In the genomic region with DNA sequence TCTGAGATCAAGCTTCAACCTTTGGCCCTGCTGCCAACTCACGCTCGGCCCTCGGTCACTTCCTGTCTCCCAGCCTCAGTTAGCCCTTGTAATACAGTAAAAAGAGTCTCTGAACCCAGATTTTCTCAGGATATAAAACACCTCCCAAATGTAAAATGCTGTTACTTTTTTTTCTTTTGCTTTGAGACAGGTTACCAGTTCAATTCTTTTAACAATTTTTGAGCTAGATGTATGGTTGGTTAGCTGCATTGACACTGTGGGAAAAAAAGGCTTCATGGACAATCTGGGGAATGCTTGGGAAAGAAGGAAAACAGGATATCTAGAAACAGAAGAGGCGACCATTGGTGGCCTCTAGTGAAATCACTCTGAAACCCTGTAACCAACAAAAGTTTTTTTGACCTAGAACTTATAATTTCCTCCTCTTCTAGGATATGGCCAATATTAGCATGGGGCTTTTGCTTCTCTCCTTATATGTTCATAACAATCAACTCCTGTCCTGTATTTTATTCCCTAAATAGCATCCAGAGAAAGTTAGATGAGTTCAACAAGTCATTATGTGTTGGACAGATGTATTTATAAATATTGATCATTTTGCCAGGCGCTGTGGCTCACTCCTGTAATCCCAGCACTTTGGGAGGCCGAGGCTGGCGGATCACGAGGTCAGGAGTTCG, we compare ENCODE assay signal across 1 cellular context.
TF ChIP-seq lines count a peak whose summit lies in the region.

No MANE protein-coding gene starts in this region.

TF ChIP-seq in K562, 482 proteins besides CTCF, POLR2A, EP300 and RAD21 (continued from another document and continues in another):
- TF ChIP-seq ZBTB49 (CRISPR knock-in tag; IDR thresholded peaks at IDR 0.05; ENCODE audit: borderline replicate concordance) (no peak), CLOCK (CRISPR knock-in tag; IDR thresholded peaks at IDR 0.05; ENCODE audit: borderline replicate concordance) (no peak), ZBTB1 (CRISPR knock-in tag; IDR thresholded peaks at IDR 0.05; ENCODE audit: borderline replicate concordance, low read depth) (no peak), TSHZ1 (CRISPR knock-in tag; IDR thresholded peaks at IDR 0.05) (no peak), RBM22 (IDR thresholded peaks at IDR 0.05; ENCODE audit: low read depth, low read length, poor library complexity, severe bottlenecking) (no peak), ETV1 (tag; conservative IDR thresholded peaks at IDR 0.05; ENCODE audit: low read depth) (peak; percentile 64), TSC22D4 (tag; IDR thresholded peaks at IDR 0.05) (no peak), CREBBP (IDR thresholded peaks at IDR 0.05; ENCODE audit: low read depth, low read length) (no peak), KAT2B (IDR thresholded peaks at IDR 0.05; ENCODE audit: low read depth, low read length) (no peak), ZNF232 (CRISPR knock-in tag; IDR thresholded peaks at IDR 0.05) (no peak), ZBTB26 (CRISPR knock-in tag; IDR thresholded peaks at IDR 0.05) (0 out of 2 replicates have a peak, but pooled peaks have one; percentile 80), ZNF174 (CRISPR knock-in tag; IDR thresholded peaks at IDR 0.05) (no peak), ZSCAN32 (CRISPR knock-in tag; IDR thresholded peaks at IDR 0.05) (no peak), ZNF282 (CRISPR knock-in tag; IDR thresholded peaks at IDR 0.05) (no peak), PREB (CRISPR knock-in tag; IDR thresholded peaks at IDR 0.05) (no peak), GABPA (tag; conservative IDR thresholded peaks at IDR 0.05; ENCODE audit: low read depth) (0 out of 2 replicates have a peak, but pooled peaks have one; percentile 7), ZNF12 (CRISPR knock-in tag; IDR thresholded peaks at IDR 0.05) (no peak), THRAP3 (IDR thresholded peaks at IDR 0.05; ENCODE audit: borderline replicate concordance) (no peak), HMG20B (CRISPR knock-in tag; IDR thresholded peaks at IDR 0.05) (no peak), EP400 (IDR thresholded peaks at IDR 0.05) (no peak; the same call in 1 of the 2 replicates), IRF1 (CRISPR knock-in tag; IDR thresholded peaks at IDR 0.05; ENCODE audit: borderline replicate concordance) (no peak), ZNF165 (CRISPR knock-in tag; IDR thresholded peaks at IDR 0.05; ENCODE audit: borderline replicate concordance) (no peak), HDAC3 (IDR thresholded peaks at IDR 0.05; ENCODE audit: borderline replicate concordance, partially characterized antibody) (no peak), FOXA3 (CRISPR knock-in tag; conservative IDR thresholded peaks at IDR 0.05 in 1 of 2, IDR thresholded peaks at IDR 0.05 in 1 of 2) (no peak; a peak in 1 of 4 replicates), SPI1 (IDR thresholded peaks at IDR 0.05; ENCODE audit: borderline replicate concordance, low read depth, low read length) (peak; percentile 85), NFE2L1 (tag; IDR thresholded peaks at IDR 0.05; ENCODE audit: borderline replicate concordance, low read depth) (no peak), ZNF133 (CRISPR knock-in tag; IDR thresholded peaks at IDR 0.05) (no peak), DLX4 (CRISPR knock-in tag; IDR thresholded peaks at IDR 0.05) (no peak), BCOR (IDR thresholded peaks at IDR 0.05) (peak; percentile 34), NELFE (IDR thresholded peaks at IDR 0.05; ENCODE audit: insufficient read depth, insufficient read length) (no peak), ZNF766 (CRISPR knock-in tag; conservative IDR thresholded peaks at IDR 0.05) (peak; percentile 3; the same call in 1 of the 2 replicates), PHF20 (IDR thresholded peaks at IDR 0.05; ENCODE audit: partially characterized antibody) (no peak), ZNF639 (CRISPR knock-in tag; conservative IDR thresholded peaks at IDR 0.05 in 1 of 2, IDR thresholded peaks at IDR 0.05 in 1 of 2) (peak in 1 of 2 experiments; percentile 17; a peak in 1 of 4 replicates), MAFK (IDR thresholded peaks at IDR 0.05; ENCODE audit: low read length) (peak; percentile 31; the same call in 1 of the 2 replicates), ZNF785 (CRISPR knock-in tag; IDR thresholded peaks at IDR 0.05) (no peak), TFAM (CRISPR knock-in tag; conservative IDR thresholded peaks at IDR 0.05) (no peak), SRSF7 (optimal IDR thresholded peaks at IDR 0.05; ENCODE audit: low read depth, low read length) (no peak), HMGN3 (IDR thresholded peaks at IDR 0.05; ENCODE audit: borderline replicate concordance, extremely low read depth, insufficient read length, low read depth, low read length) (no peak)
- TF ChIP-seq, protein P1, sequence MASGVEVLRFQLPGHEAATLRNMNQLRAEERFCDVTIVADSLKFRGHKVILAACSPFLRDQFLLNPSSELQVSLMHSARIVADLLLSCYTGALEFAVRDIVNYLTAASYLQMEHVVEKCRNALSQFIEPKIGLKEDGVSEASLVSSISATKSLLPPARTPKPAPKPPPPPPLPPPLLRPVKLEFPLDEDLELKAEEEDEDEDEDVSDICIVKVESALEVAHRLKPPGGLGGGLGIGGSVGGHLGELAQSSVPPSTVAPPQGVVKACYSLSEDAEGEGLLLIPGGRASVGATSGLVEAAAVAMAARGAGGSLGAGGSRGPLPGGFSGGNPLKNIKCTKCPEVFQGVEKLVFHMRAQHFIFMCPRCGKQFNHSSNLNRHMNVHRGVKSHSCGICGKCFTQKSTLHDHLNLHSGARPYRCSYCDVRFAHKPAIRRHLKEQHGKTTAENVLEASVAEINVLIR (CRISPR knock-in tag; IDR thresholded peaks at IDR 0.05): no peak
- TF ChIP-seq, protein P2, sequence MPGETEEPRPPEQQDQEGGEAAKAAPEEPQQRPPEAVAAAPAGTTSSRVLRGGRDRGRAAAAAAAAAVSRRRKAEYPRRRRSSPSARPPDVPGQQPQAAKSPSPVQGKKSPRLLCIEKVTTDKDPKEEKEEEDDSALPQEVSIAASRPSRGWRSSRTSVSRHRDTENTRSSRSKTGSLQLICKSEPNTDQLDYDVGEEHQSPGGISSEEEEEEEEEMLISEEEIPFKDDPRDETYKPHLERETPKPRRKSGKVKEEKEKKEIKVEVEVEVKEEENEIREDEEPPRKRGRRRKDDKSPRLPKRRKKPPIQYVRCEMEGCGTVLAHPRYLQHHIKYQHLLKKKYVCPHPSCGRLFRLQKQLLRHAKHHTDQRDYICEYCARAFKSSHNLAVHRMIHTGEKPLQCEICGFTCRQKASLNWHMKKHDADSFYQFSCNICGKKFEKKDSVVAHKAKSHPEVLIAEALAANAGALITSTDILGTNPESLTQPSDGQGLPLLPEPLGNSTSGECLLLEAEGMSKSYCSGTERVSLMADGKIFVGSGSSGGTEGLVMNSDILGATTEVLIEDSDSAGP (CRISPR knock-in tag; IDR thresholded peaks at IDR 0.05): no peak
- TF ChIP-seq, protein P3, sequence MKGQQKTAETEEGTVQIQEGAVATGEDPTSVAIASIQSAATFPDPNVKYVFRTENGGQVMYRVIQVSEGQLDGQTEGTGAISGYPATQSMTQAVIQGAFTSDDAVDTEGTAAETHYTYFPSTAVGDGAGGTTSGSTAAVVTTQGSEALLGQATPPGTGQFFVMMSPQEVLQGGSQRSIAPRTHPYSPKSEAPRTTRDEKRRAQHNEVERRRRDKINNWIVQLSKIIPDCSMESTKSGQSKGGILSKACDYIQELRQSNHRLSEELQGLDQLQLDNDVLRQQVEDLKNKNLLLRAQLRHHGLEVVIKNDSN (CRISPR knock-in tag; IDR thresholded peaks at IDR 0.05): 0 out of 2 replicates have a peak, but pooled peaks have one; percentile 4
